In genomic region chr5:91103353-91104061, GRCh38 we compare ENCODE assay signal across 21 cellular contexts.
DNase-seq lines count a peak whose midpoint lies in the region; ATAC-seq and TF ChIP-seq lines count a peak whose summit lies in the region.
"Had no signal": no experiment of that assay in that cellular context is flagged by ENCODE, and none has a peak within 500 bp of the region (broad histone marks: within the 10 kb centered on the region; RNA-seq: fewer than 3 reads in every experiment).

No MANE protein-coding gene starts in this region.

- H3K4me1 ChIP-seq in RWPE2 (ENCODE audit: insufficient read depth, poor library complexity, severe bottlenecking) (peaks cover 3% of the 10 kb centered on the region), esophagus muscularis mucosa (peaks cover 0 to 23% (median 16%) of the 10 kb centered on the region in 4 donors), upper lobe of left lung (peaks cover 0 to 9% (median 5%) of the 10 kb centered on the region in 4 donors)
- H3K4me1 ChIP-seq: Caco-2, Peyer's patch had no signal

- H3K27ac ChIP-seq in RWPE2 (ENCODE audit: poor library complexity, severe bottlenecking) = no peak overlapping the region
- H3K27ac ChIP-seq in esophagus muscularis mucosa (replicated peaks in 1 of 4) = peak overlapping the region; percentile 11 to 32 (median 18)
- no peak overlapping the region for H3K27ac ChIP-seq in upper lobe of left lung
- H3K27ac ChIP-seq: Peyer's patch had no signal

- intact Hi-C loops in esophagus muscularis mucosa (cut with DNase I) = loop anchor here (5.0 to 10.0 kb wide), 2 partner anchors 181 to 209 kb away; no protein-coding TSS in a partner anchor

- TF ChIP-seq EP300 in esophagus muscularis mucosa (IDR thresholded peaks at IDR 0.05) (no peak), upper lobe of left lung (IDR thresholded peaks at IDR 0.05) (no peak)

- H3K36me3 ChIP-seq in RWPE2 (ENCODE audit: low read depth) (no peaks in the 10 kb centered on the region), esophagus muscularis mucosa (no peaks in the 10 kb centered on the region), upper lobe of left lung (no peaks in the 10 kb centered on the region)
- H3K36me3 ChIP-seq: Peyer's patch had no signal

- no peaks in the 10 kb centered on the region for H3K27me3 ChIP-seq in RWPE2 (ENCODE audit: insufficient read depth, poor library complexity, severe bottlenecking)
- H3K27me3 ChIP-seq in esophagus muscularis mucosa = no peaks in the 10 kb centered on the region
- H3K27me3 ChIP-seq in upper lobe of left lung = no peaks in the 10 kb centered on the region
- H3K27me3 ChIP-seq: Peyer's patch had no signal

- peak; percentile 51 for DNase-seq in GM03348 (ENCODE audit: low spot score)
- no peak for DNase-seq in RWPE2 (ENCODE audit: low spot score)
- no peak for DNase-seq in esophagus muscularis mucosa (ENCODE audit: extremely low spot score)
- DNase-seq in omental fat pad (ENCODE audit: low spot score) = no peak
- no peak for DNase-seq in NCI-H1092 (lab: John Stamatoyannopoulos, UW)
- no peak for DNase-seq in NCI-H345 (lab: John Stamatoyannopoulos, UW)
- DNase-seq in upper lobe of left lung = no peak
- DNase-seq: activated CD4-positive, alpha-beta T cell treated with anti-CD3 and anti-CD28 coated beads, Interleukin-2, amount 10 ng/mL, durations not matched to agents 7 days and 5 days; activated effector memory CD4-positive, alpha-beta T cell treated with anti-CD3 and anti-CD28 coated beads, Interleukin-2, amount 50 U/mL, for 16 hours; amniotic stem cell; Caco-2; effector CD8-positive, alpha-beta T cell; H7; hippocampal formation; kidney; natural killer cell; NCI-H187; NCI-H2227 treated with DMSO at 0.1 percent for 48 hours; Peyer's patch; stimulated activated naive CD8-positive, alpha-beta T cell treated with anti-CD3 and anti-CD28 coated beads, Interleukin-15, Interleukin-2, amounts not matched to agents 100 U/mL and 50 U/mL, for 24 hours had no signal

- peak; percentile 38; the same call in 1 of the 3 replicates for ATAC-seq in RWPE2 (ENCODE audit: low read depth)
- ATAC-seq in omental fat pad (ENCODE audit: low FRiP score) = peak; percentile 78
- ATAC-seq in upper lobe of left lung (ENCODE audit: low FRiP score in 2 of 2) = no peak
- ATAC-seq in GM19397 (IDR thresholded peaks at IDR 0.05; ENCODE audit: unreplicated experiment) = no peak
- ATAC-seq: natural killer cell; stimulated activated naive CD8-positive, alpha-beta T cell treated with anti-CD3 and anti-CD28 coated beads, Interleukin-15, Interleukin-2, amounts not matched to agents 100 U/mL and 50 U/mL, for 24 hours had no signal

- TF ChIP-seq POLR2A in esophagus muscularis mucosa (IDR thresholded peaks at IDR 0.05; ENCODE audit: low read depth) (no peak), upper lobe of left lung (IDR thresholded peaks at IDR 0.05) (no peak)

- no peak for TF ChIP-seq CTCF in RWPE2 (IDR thresholded peaks at IDR 0.05; ENCODE audit: poor library complexity, severe bottlenecking)
- no peak for TF ChIP-seq CTCF in esophagus muscularis mucosa (IDR thresholded peaks at IDR 0.05)
- no peak for TF ChIP-seq CTCF in omental fat pad (IDR thresholded peaks at IDR 0.05)
- no peak for TF ChIP-seq CTCF in upper lobe of left lung (IDR thresholded peaks at IDR 0.05)

- H3K9me3 ChIP-seq in RWPE2 (ENCODE audit: severe bottlenecking) (no peaks in the 10 kb centered on the region), esophagus muscularis mucosa (no peaks in the 10 kb centered on the region), upper lobe of left lung (no peaks in the 10 kb centered on the region)
- H3K9me3 ChIP-seq: Peyer's patch had no signal

- WGBS in esophagus muscularis mucosa = 72% methylated on average over 6 of the region's 6 CpGs
- 77 to 79% methylated on average over 6 of the region's 6 CpGs for WGBS in upper lobe of left lung, 2 donors

- H3K4me3 ChIP-seq in RWPE2 (ENCODE audit: severe bottlenecking) (no peak overlapping the region), esophagus muscularis mucosa (no peak overlapping the region), upper lobe of left lung (no peak overlapping the region)
- H3K4me3 ChIP-seq: Peyer's patch had no signal

Comparison
In these comparisons a context has a peak if more than half of its experiments do, and no peak if none do; other contexts are left out.
1. ATAC-seq: peak in RWPE2 (single experiment) and omental fat pad (single experiment); none in upper lobe of left lung (0 of 2) and GM19397 (single experiment).
2. H3K27ac ChIP-seq: peak in esophagus muscularis mucosa (4 of 4); none in RWPE2 (single experiment) and upper lobe of left lung (0 of 4).